In the genomic region with DNA sequence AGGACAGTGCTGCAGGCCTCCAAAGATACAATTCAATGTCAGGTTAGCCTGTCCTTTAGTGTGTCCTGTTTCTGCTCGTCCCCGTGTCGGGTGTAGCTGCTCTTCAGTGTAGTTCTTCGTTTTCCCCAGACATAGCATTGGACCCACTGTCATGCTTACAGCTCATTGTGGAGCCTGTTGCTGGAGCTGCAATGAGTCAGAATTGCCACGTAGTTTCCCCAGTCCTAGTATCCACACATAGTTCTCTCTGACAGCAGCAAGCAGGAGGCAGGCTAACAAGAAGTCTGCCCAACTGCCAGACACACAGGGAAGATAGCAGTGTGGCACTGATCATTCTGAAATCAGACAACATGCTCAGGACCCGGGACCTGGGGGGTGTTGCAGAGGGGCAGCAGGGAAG, we compare ENCODE assay signal across 12 cellular contexts. TPM values are rescaled to one million over a fixed set of nuclear protein-coding genes. Genes with fewer than 3 reads are reported as not detected.
DNase-seq lines count a peak whose midpoint lies in the region; ATAC-seq and TF ChIP-seq lines count a peak whose summit lies in the region.
"Had no signal": no experiment of that assay in that cellular context is flagged by ENCODE, and none has a peak within 500 bp of the region (broad histone marks: within the 10 kb centered on the region; RNA-seq: fewer than 3 reads in every experiment).

No MANE protein-coding gene starts in this region.

- POLR2A ChIA-PET in AG04450 (lab: Yijun Ruan, JAX) = no interaction called here

- peak; percentile 68 for DNase-seq in AG04450 (ENCODE audit: low read depth, low spot score)
- DNase-seq in GOT3 (lab: John Stamatoyannopoulos, UW) = peak; percentile 15
- DNase-seq in amniotic epithelial cell (ENCODE audit: low read depth) = peak; percentile 88
- peak; percentile 56 for DNase-seq in glomerular visceral epithelial cell (ENCODE audit: extremely low spot score)
- DNase-seq in NCI-H526 (lab: John Stamatoyannopoulos, UW) = no peak
- no peak for DNase-seq in effector CD4-positive, alpha-beta T cell
- DNase-seq: H9, Kasumi-1, NCI-H2171 treated with DMSO at 0.1 percent for 48 hours, PC-9 had no signal

- peak overlapping the region; percentile 78 for H3K27ac ChIP-seq in AG04450 (ENCODE audit: low read depth, low read length)
- H3K27ac ChIP-seq: PC-9 had no signal

- CTCF ChIA-PET in AG04450 (lab: Charles Lee) = no interaction called here

- no peak overlapping the region for H3K4me3 ChIP-seq in AG04450 (ENCODE audit: low read depth, low read length)
- H3K4me3 ChIP-seq: PC-9 had no signal

- no peak for ATAC-seq in HG03139 (IDR thresholded peaks at IDR 0.05; ENCODE audit: unreplicated experiment)
- ATAC-seq in HG02852 (IDR thresholded peaks at IDR 0.05; ENCODE audit: unreplicated experiment) = no peak

- no peaks in the 10 kb centered on the region for H3K9me3 ChIP-seq in AG04450 (ENCODE audit: control insufficient read depth, insufficient read depth, low read length)

- no peaks in the 10 kb centered on the region for H3K27me3 ChIP-seq in AG04450 (ENCODE audit: control insufficient read depth, insufficient read depth, low read length)

- no peak for TF ChIP-seq CTCF in AG04450 (IDR thresholded peaks at IDR 0.05; ENCODE audit: low read depth, low read length)

RNA-seq across cellular contexts. Expression of a gene that starts 49.2 kb away (rescaled TPM):
- 26.4 and 36.1 TPM in 2 replicates for polyA plus RNA-seq in AG04450 (2011; rRNA removed)
- 27.6 and 36.9 TPM in 2 replicates for polyA minus RNA-seq in AG04450 (2011; rRNA and poly(A)+ RNA removed)

RNA-seq across cellular contexts. Expression of a gene that starts 49.6 kb away (rescaled TPM):
- 1.5 and 2.7 TPM in 2 replicates for polyA plus RNA-seq in AG04450 (2011; rRNA removed)
- polyA minus RNA-seq in AG04450 (2011; rRNA and poly(A)+ RNA removed) = 3.2 and 6.3 TPM in 2 replicates

Comparison
In these comparisons a context has a peak if more than half of its experiments do, and no peak if none do; other contexts are left out.
1. DNase-seq: peak in AG04450 (single experiment), GOT3 (single experiment), amniotic epithelial cell (single experiment) and glomerular visceral epithelial cell (single experiment); none in NCI-H526 (0 of 2) and effector CD4-positive, alpha-beta T cell (single experiment).